In the genomic region with DNA sequence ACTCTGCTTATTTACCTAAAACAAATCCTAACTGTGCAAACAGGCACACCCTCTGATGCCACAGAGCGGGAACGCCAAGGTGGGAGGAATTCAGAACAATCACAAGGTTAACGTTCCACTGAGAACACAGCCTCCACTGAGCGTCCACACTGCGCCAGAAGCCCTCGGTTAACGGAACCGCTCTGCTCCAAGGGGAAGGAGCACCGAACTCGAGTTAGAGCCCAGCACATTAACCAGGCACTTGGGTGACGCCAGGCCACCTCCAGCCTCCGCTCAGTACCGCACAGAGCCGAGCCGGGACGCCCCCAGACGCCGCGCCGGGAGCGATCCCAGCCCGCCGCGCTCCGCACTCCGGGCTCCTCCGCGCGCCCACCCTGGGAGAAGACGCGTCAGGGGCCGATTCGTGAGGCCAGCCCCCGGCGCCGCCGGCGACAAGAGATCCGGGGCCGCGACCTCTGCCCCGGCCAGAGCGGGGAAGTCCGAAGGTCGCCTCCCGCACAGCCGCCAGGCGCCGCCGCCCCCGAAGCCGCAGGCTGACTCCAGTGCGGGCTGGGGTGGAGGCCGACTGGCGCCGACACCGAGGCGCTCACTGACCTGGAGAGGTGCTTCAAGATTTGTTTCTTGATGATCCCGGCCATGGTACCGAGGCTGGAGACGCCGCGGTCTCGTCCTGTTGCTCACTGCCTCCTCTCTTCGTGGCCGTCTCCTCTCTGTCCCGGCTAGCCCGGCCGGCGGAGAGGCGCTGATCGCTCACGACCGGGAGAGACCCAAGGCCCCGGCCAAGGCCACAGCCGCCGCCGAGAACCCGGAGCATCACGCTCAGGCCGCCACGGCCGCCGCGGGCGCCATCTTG, we compare ENCODE assay signal across 8 cellular contexts. TPM values are rescaled to one million over a fixed set of nuclear protein-coding genes. Genes with fewer than 3 reads are reported as not detected.
DNase-seq lines count a peak whose midpoint lies in the region; ATAC-seq and TF ChIP-seq lines count a peak whose summit lies in the region.

No MANE protein-coding gene starts in this region.

- H3K4me3 ChIP-seq in CD4-positive, alpha-beta memory T cell (ENCODE audit: low read length in 2 of 2): peak overlapping the region; percentile 66 to 85
- peak overlapping the region; percentile 99 for H3K4me3 ChIP-seq in OCI-LY1 (ENCODE audit: low read depth, low read length, poor library complexity, severe bottlenecking)
- peak overlapping the region; percentile 98 for H3K4me3 ChIP-seq in ovary

- peak overlapping the region; percentile 88 for H3K4me2 ChIP-seq in OCI-LY1 (ENCODE audit: low read length)

- H3K36me3 Mint-ChIP-seq in CD4-positive, alpha-beta memory T cell: peaks cover 0 to 8% of the 10 kb centered on the region in 2 donors
- H3K36me3 Mint-ChIP-seq in activated naive CD4-positive, alpha-beta T cell treated with anti-CD3 and anti-CD28 coated beads, Interleukin-2, amount 10 ng/mL, durations not matched to agents 7 days and 5 days: peaks cover 1% of the 10 kb centered on the region

- peak; percentile 78 for TF ChIP-seq POLR2A in ovary (IDR thresholded peaks at IDR 0.05)

- H3K27ac Mint-ChIP-seq in CD4-positive, alpha-beta memory T cell: peak overlapping the region; percentile 90 to 97 (median 96)
- peak overlapping the region; percentile 96 for H3K27ac Mint-ChIP-seq in activated naive CD4-positive, alpha-beta T cell treated with anti-CD3 and anti-CD28 coated beads, Interleukin-2, amount 10 ng/mL, durations not matched to agents 7 days and 5 days

- H3K9me3 ChIP-seq in CD4-positive, alpha-beta memory T cell (ENCODE audit: control insufficient read depth in 1 of 2, low read length in 2 of 2): no peaks in the 10 kb centered on the region
- no peaks in the 10 kb centered on the region for H3K9me3 ChIP-seq in OCI-LY1 (ENCODE audit: low read length)
- no peaks in the 10 kb centered on the region for H3K9me3 ChIP-seq in ovary

- no peaks in the 10 kb centered on the region for H3K9me2 ChIP-seq in OCI-LY1 (ENCODE audit: low read depth, low read length)

- POLR2A ChIA-PET in CD4-positive, alpha-beta memory T cell (lab: Charles Lee; ENCODE audit: partially characterized antibody): interaction anchor here (0.6 kb wide), 1 partner anchor 124 kb away, joined by 3 read pairs; no protein-coding TSS in a partner anchor

- TF ChIP-seq CTCF in OCI-LY1 (IDR thresholded peaks at IDR 0.05; ENCODE audit: low read length) (no peak), ovary (IDR thresholded peaks at IDR 0.05) (no peak)

- peak in 3 of 5 donors; percentile 34 to 39 (median 38) for DNase-seq in CD4-positive, alpha-beta memory T cell
- DNase-seq in activated naive CD4-positive, alpha-beta T cell treated with anti-CD3 and anti-CD28 coated beads, Interleukin-2, amount 10 ng/mL, durations not matched to agents 7 days and 5 days: peak; percentile 53
- DNase-seq in Right ventricle myocardium inferior (ENCODE audit: missing footprints): peak; percentile 76
- peak in 4 of 5 donors; percentile 41 to 76 (median 53) for DNase-seq in ovary
- DNase-seq in SKM-1 (lab: John Stamatoyannopoulos, UW; ENCODE audit: unreplicated experiment): no peak

- no peaks in the 10 kb centered on the region for H3F3A ChIP-seq in OCI-LY1 (ENCODE audit: insufficient read depth, low read length)

- H3K27me3 ChIP-seq in CD4-positive, alpha-beta memory T cell (ENCODE audit: insufficient read depth, low read length): no peaks in the 10 kb centered on the region
- H3K27me3 ChIP-seq in OCI-LY1 (ENCODE audit: insufficient read depth, low read length): no peaks in the 10 kb centered on the region
- H3K27me3 ChIP-seq in ovary: no peaks in the 10 kb centered on the region

- H3K79me2 ChIP-seq in OCI-LY1 (ENCODE audit: insufficient read depth, low read length): peaks cover 31% of the 10 kb centered on the region

- peak overlapping the region; percentile 89 to 98 (median 96) for H3K4me3 Mint-ChIP-seq in CD4-positive, alpha-beta memory T cell
- H3K4me3 Mint-ChIP-seq in activated naive CD4-positive, alpha-beta T cell treated with anti-CD3 and anti-CD28 coated beads, Interleukin-2, amount 10 ng/mL, durations not matched to agents 7 days and 5 days: peak overlapping the region; percentile 96

- TF ChIP-seq EP300 in ovary (IDR thresholded peaks at IDR 0.05): no peak

- CTCF ChIA-PET in CD4-positive, alpha-beta memory T cell (lab: Charles Lee; ENCODE audit: partially characterized antibody): no interaction called here
- CTCF ChIA-PET in activated naive CD4-positive, alpha-beta T cell treated with anti-CD3 and anti-CD28 coated beads, Interleukin-2, amount 10 ng/mL, durations not matched to agents 7 days and 5 days (lab: Charles Lee): no interaction called here

- H3K27me3 Mint-ChIP-seq in CD4-positive, alpha-beta memory T cell: no peaks in the 10 kb centered on the region
- no peaks in the 10 kb centered on the region for H3K27me3 Mint-ChIP-seq in activated naive CD4-positive, alpha-beta T cell treated with anti-CD3 and anti-CD28 coated beads, Interleukin-2, amount 10 ng/mL, durations not matched to agents 7 days and 5 days

- no peaks in the 10 kb centered on the region for H4K20me1 ChIP-seq in OCI-LY1 (ENCODE audit: insufficient read depth, low read length)

- 1% methylated on average over 64 to 86 of the region's 86 CpGs for WGBS in ovary, 3 donors

- ATAC-seq in GM19324 (IDR thresholded peaks at IDR 0.05; ENCODE audit: low FRiP score, unreplicated experiment): peak; percentile 57
- peak; percentile 35 for ATAC-seq in HG03378 (IDR thresholded peaks at IDR 0.05; ENCODE audit: unreplicated experiment)
- peak; percentile 65 for ATAC-seq in Right ventricle myocardium inferior

- intact Hi-C loops in CD4-positive, alpha-beta memory T cell (cut with micrococcal nuclease): loop anchor here (1.0 to 5.0 kb wide), 4 partner anchors 58 to 1690 kb away; partner anchors contain the start of genes ACTR6, DEPDC4, GNPTAB and SCYL2
- intact Hi-C loops in Right ventricle myocardium inferior (cut with DNase I): loop anchor here (5.0 kb wide), 1 partner anchor 60 kb away; the partner anchor contains the start of gene ACTR6
- intact Hi-C loops in ovary (cut with DNase I): no loop called here

- H3K9ac ChIP-seq in OCI-LY1 (ENCODE audit: low read length): peak overlapping the region; percentile 99

- H3K36me3 ChIP-seq in CD4-positive, alpha-beta memory T cell (ENCODE audit: insufficient read depth, low read length): no peaks in the 10 kb centered on the region
- H3K36me3 ChIP-seq in OCI-LY1 (ENCODE audit: insufficient read depth, low read length) (no peaks in the 10 kb centered on the region), ovary (no peaks in the 10 kb centered on the region)

- H3K27ac ChIP-seq in CD4-positive, alpha-beta memory T cell (ENCODE audit: low read depth, low read length): peak overlapping the region; percentile 85
- H3K27ac ChIP-seq in OCI-LY1 (ENCODE audit: low read depth, low read length, poor library complexity, severe bottlenecking) (peak overlapping the region; percentile 72), ovary (peak overlapping the region; percentile 97 to 98)

- H3K9me3 Mint-ChIP-seq in CD4-positive, alpha-beta memory T cell: peaks cover 0 to 3% (median 0%) of the 10 kb centered on the region in 8 donors
- H3K9me3 Mint-ChIP-seq in activated naive CD4-positive, alpha-beta T cell treated with anti-CD3 and anti-CD28 coated beads, Interleukin-2, amount 10 ng/mL, durations not matched to agents 7 days and 5 days: no peaks in the 10 kb centered on the region

- peaks cover 22% of the 10 kb centered on the region for H3K4me1 ChIP-seq in CD4-positive, alpha-beta memory T cell (ENCODE audit: insufficient read depth, low read length)
- H3K4me1 ChIP-seq in OCI-LY1 (ENCODE audit: insufficient read depth, low read length, severe bottlenecking) (peaks cover 56% of the 10 kb centered on the region), ovary (ENCODE audit: insufficient read depth) (peaks cover 1% of the 10 kb centered on the region)

- peaks cover 34 to 50% (median 39%) of the 10 kb centered on the region in 4 donors for H3K4me1 Mint-ChIP-seq in CD4-positive, alpha-beta memory T cell
- H3K4me1 Mint-ChIP-seq in activated naive CD4-positive, alpha-beta T cell treated with anti-CD3 and anti-CD28 coated beads, Interleukin-2, amount 10 ng/mL, durations not matched to agents 7 days and 5 days: peaks cover 42% of the 10 kb centered on the region

- no peak overlapping the region for H2AFZ ChIP-seq in OCI-LY1 (ENCODE audit: low read length)

RNA-seq across cellular contexts. Expression of gene BLTP3B, which starts 0.5 kb away (rescaled TPM):
- total RNA-seq in CD4-positive, alpha-beta memory T cell: 10 to 100 TPM; 16.2 to 16.8 TPM
- polyA plus RNA-seq in CD4-positive, alpha-beta memory T cell: 10 to 100 TPM; 11.0 to 14.8 TPM
- total RNA-seq in Right ventricle myocardium inferior: 10.7 TPM
- total RNA-seq in ovary: 10 to 100 TPM; 18.2 to 25.6 (median 23.1) TPM
- polyA plus RNA-seq in ovary: 1 to 10 TPM; 6.5 to 10.0 TPM

RNA-seq across cellular contexts. Expression of gene ACTR6, which starts 58.4 kb away (rescaled TPM):
- total RNA-seq in CD4-positive, alpha-beta memory T cell: 10 to 100 TPM; 45.6 to 51.0 TPM
- polyA plus RNA-seq in CD4-positive, alpha-beta memory T cell: 10 to 100 TPM; 37.5 to 64.2 TPM
- total RNA-seq in Right ventricle myocardium inferior (19.4 TPM), ovary (10 to 100 TPM; 13.4 to 28.0 (median 22.4) TPM)
- polyA plus RNA-seq in ovary: 10 to 100 TPM; 17.2 to 18.2 TPM

Comparison
In these comparisons a context has a peak if more than half of its experiments do, and no peak if none do; other contexts are left out.
1. intact Hi-C loops: an anchor here in CD4-positive, alpha-beta memory T cell (1.0 to 5.0 kb wide) and Right ventricle myocardium inferior (5.0 kb wide); none called in ovary.